ENCODE assay signal across 12 cellular contexts in genomic region chr22:38413085-38414008, GRCh38. TPM values are rescaled to one million over a fixed set of nuclear protein-coding genes. Genes with fewer than 3 reads are reported as not detected.
DNase-seq lines count a peak whose midpoint lies in the region; ATAC-seq and TF ChIP-seq lines count a peak whose summit lies in the region.
"Had no signal": no experiment of that assay in that cellular context is flagged by ENCODE, and none has a peak within 500 bp of the region (broad histone marks: within the 10 kb centered on the region; RNA-seq: fewer than 3 reads in every experiment).

No MANE protein-coding gene starts in this region.

- H4K8ac ChIP-seq in mesenchymal stem cell (ENCODE audit: low read length), result no peak overlapping the region

- H3K4me3 ChIP-seq in A673 (ENCODE audit: low read depth, low read length, poor library complexity, severe bottlenecking) (peak overlapping the region; percentile 31), muscle layer of duodenum (ENCODE audit: low read depth in 1 of 2, low read length in 2 of 2) (peak overlapping the region; percentile 26 to 57), mesenchymal stem cell (ENCODE audit: insufficient read depth in 1 of 2, low read depth in 1 of 2, low read length in 2 of 2) (peak overlapping the region in 1 of 2 experiments; percentile 63)

- no peak overlapping the region for H2AFZ ChIP-seq in mesenchymal stem cell (ENCODE audit: low read depth, low read length)

- CTCF ChIA-PET in A673 (lab: Charles Lee), result interaction anchor here (0.6 to 1.0 kb wide), 2 partner anchors 75 to 159 kb away, joined by 4 read pairs; no protein-coding TSS in a partner anchor

- H3K27me3 ChIP-seq in A673 (replicated peaks; ENCODE audit: insufficient read depth, low read depth, low read length, poor library complexity) (no peaks in the 10 kb centered on the region), muscle layer of duodenum (ENCODE audit: low read depth, low read length) (no peaks in the 10 kb centered on the region), mesenchymal stem cell (ENCODE audit: control insufficient read depth in 1 of 2, insufficient read depth in 1 of 2, low read length in 2 of 2) (peaks cover 7 to 25% of the 10 kb centered on the region in 2 experiments)

- ATAC-seq in HG03378 (IDR thresholded peaks at IDR 0.05; ENCODE audit: unreplicated experiment), result no peak

- TF ChIP-seq CTCF in A673 (conservative IDR thresholded peaks at IDR 0.05; ENCODE audit: low read depth, low read length), result no peak

- no peak overlapping the region for H2BK5ac ChIP-seq in mesenchymal stem cell (ENCODE audit: low read depth, low read length, poor library complexity, severe bottlenecking)

- BruUV-seq in A673 (replicated peaks; lab: Mats Ljungman, UMichigan), result no TSS peak

- H3K79me1 ChIP-seq in mesenchymal stem cell (replicated peaks; ENCODE audit: low read length, poor library complexity, severe bottlenecking), result no peaks in the 10 kb centered on the region

- H2AK5ac ChIP-seq in mesenchymal stem cell (ENCODE audit: low read length, severe bottlenecking), result no peak overlapping the region

- H3K23ac ChIP-seq in mesenchymal stem cell (ENCODE audit: low read length in 2 of 2), result no peak overlapping the region

- no peak overlapping the region for H3K14ac ChIP-seq in mesenchymal stem cell (ENCODE audit: low read length in 2 of 2)

- H3K18ac ChIP-seq in mesenchymal stem cell (ENCODE audit: low read depth in 1 of 2, low read length in 2 of 2), result no peak overlapping the region

- H3K9me3 ChIP-seq in A673 (ENCODE audit: low read depth, low read length, poor library complexity, severe bottlenecking), result no peaks in the 10 kb centered on the region
- no peaks in the 10 kb centered on the region for H3K9me3 ChIP-seq in muscle layer of duodenum (ENCODE audit: control insufficient read depth in 1 of 2, low read length in 2 of 2)
- H3K9me3 ChIP-seq in mesenchymal stem cell (ENCODE audit: control insufficient read depth, low read length), result no peaks in the 10 kb centered on the region

- H3K4ac ChIP-seq in mesenchymal stem cell (ENCODE audit: low read depth in 1 of 2, low read length in 2 of 2), result no peak overlapping the region

- no peak overlapping the region for H2BK15ac ChIP-seq in mesenchymal stem cell (ENCODE audit: low read depth, poor library complexity, severe bottlenecking)

- intact Hi-C loops in A673 (cut with micrococcal nuclease; ENCODE audit: unreplicated experiment), result no loop called here

- H3K4me1 ChIP-seq in A673 (ENCODE audit: insufficient read depth, low read length, poor library complexity, severe bottlenecking) (no peaks in the 10 kb centered on the region), muscle layer of duodenum (ENCODE audit: control insufficient read depth in 1 of 2, insufficient read depth in 2 of 2, low read length in 2 of 2) (peaks cover 0 to 12% of the 10 kb centered on the region in 2 donors), mesenchymal stem cell (ENCODE audit: control insufficient read depth, insufficient read depth, low read depth, low read length) (peaks cover 14% of the 10 kb centered on the region)

- no peak overlapping the region for H4K91ac ChIP-seq in mesenchymal stem cell (ENCODE audit: low read length)

- no peak overlapping the region for H3K27ac ChIP-seq in A673 (ENCODE audit: low read depth, low read length, poor library complexity, severe bottlenecking)
- no peak overlapping the region for H3K27ac ChIP-seq in muscle layer of duodenum (ENCODE audit: low read length)
- no peak overlapping the region for H3K27ac ChIP-seq in mesenchymal stem cell (ENCODE audit: low read length, poor library complexity, severe bottlenecking)
- H3K27ac ChIP-seq: C4-2B, epithelial cell of prostate had no signal

- H2BK120ac ChIP-seq in mesenchymal stem cell (ENCODE audit: low read depth, low read length), result no peak overlapping the region

- H3K36me3 ChIP-seq in A673 (ENCODE audit: insufficient read depth, low read length, poor library complexity, severe bottlenecking), result no peaks in the 10 kb centered on the region
- H3K36me3 ChIP-seq in muscle layer of duodenum (ENCODE audit: control insufficient read depth in 1 of 2, insufficient read depth in 2 of 2, low read length in 2 of 2), result no peaks in the 10 kb centered on the region
- H3K36me3 ChIP-seq in mesenchymal stem cell (ENCODE audit: control insufficient read depth in 1 of 2, insufficient read depth in 2 of 2, low read depth in 1 of 2, low read length in 2 of 2), result no peaks in the 10 kb centered on the region

- POLR2A ChIA-PET in A673 (lab: Charles Lee; ENCODE audit: low non-redundant PET), result no interaction called here

- H2BK12ac ChIP-seq in mesenchymal stem cell (ENCODE audit: low read length in 2 of 2), result no peak overlapping the region

- H3K4me2 ChIP-seq in mesenchymal stem cell (ENCODE audit: low read length, poor library complexity, severe bottlenecking), result no peak overlapping the region

- H3K9ac ChIP-seq in mesenchymal stem cell (ENCODE audit: low read length), result no peak overlapping the region

- DNase-seq in A673 (ENCODE audit: low spot score), result no peak
- peak; percentile 55 for DNase-seq in NCI-H1105 treated with DMSO at 0.1 percent for 48 hours (lab: John Stamatoyannopoulos, UW)
- DNase-seq in ecto neural progenitor cell (ENCODE audit: low spot score), result peak; percentile 34
- no peak for DNase-seq in activated gamma-delta T cell treated with Interleukin-2 at 50 U/mL for 16 hours
- DNase-seq in mesenchymal stem cell, result no peak
- no peak for DNase-seq in pons (ENCODE audit: low spot score)
- DNase-seq: NCI-H1092 treated with DMSO at 0.1 percent for 48 hours had no signal

- WGBS in mesenchymal stem cell, result 84% methylated on average over 19 of the region's 20 CpGs

RNA-seq across cellular contexts. Expression of gene KCNJ4, which starts 41.7 kb away (rescaled TPM):
- total RNA-seq in A673 (2021), result 1.0 and 1.4 TPM in 2 replicates
- polyA plus RNA-seq in mesenchymal stem cell (2013, experiment 1 of 2), result 0.08 TPM
- 0.05 TPM for polyA plus RNA-seq in mesenchymal stem cell (2013, experiment 2 of 2)
- total RNA-seq: T-helper 1 cell treated with Interleukin-12 subunit alpha and Interleukin-12 subunit beta and Interleukin-4 antibody, amounts not matched to agents 30 ng/mL and 1 ng/mL, for 36 hours had no signal

RNA-seq across cellular contexts. Expression of gene KDELR3, which starts 54.5 kb away (rescaled TPM):
- total RNA-seq in A673 (2021), result 4.0 and 6.5 TPM in 2 replicates
- polyA plus RNA-seq in mesenchymal stem cell (2013, experiment 1 of 2), result 167 TPM
- polyA plus RNA-seq in mesenchymal stem cell (2013, experiment 2 of 2), result 172 TPM

Comparison
In these comparisons a context has a peak if more than half of its experiments do, and no peak if none do; other contexts are left out.
1. DNase-seq: peak in NCI-H1105 treated with DMSO at 0.1 percent for 48 hours (single experiment) and ecto neural progenitor cell (single experiment); none in A673 (single experiment), activated gamma-delta T cell treated with Interleukin-2 at 50 U/mL for 16 hours (single experiment), mesenchymal stem cell (single experiment) and pons (single experiment).